In genomic region chr1:35192056-35192852, GRCh38 we compare ENCODE assay signal across 8 cellular contexts. TPM values are rescaled to one million over a fixed set of nuclear protein-coding genes. Genes with fewer than 3 reads are reported as not detected.
DNase-seq lines count a peak whose midpoint lies in the region; ATAC-seq and TF ChIP-seq lines count a peak whose summit lies in the region.

No MANE protein-coding gene starts in this region.

- H2BK120ac ChIP-seq in mesendoderm (ENCODE audit: low read depth, low read length): peak overlapping the region; percentile 93

- peak overlapping the region; percentile 99 for H3K56ac ChIP-seq in mesendoderm (ENCODE audit: low read length)

- TF ChIP-seq CTCF in AG09319 (IDR thresholded peaks at IDR 0.05; ENCODE audit: low read depth, low read length): no peak; the same call in 1 of the 2 replicates

- H3K9me3 ChIP-seq in effector memory CD4-positive, alpha-beta T cell (ENCODE audit: control insufficient read depth, low read length): no peaks in the 10 kb centered on the region

- H3K27ac ChIP-seq in effector memory CD4-positive, alpha-beta T cell (ENCODE audit: insufficient read depth, low read length, poor library complexity, severe bottlenecking): peak overlapping the region; percentile 97
- peak overlapping the region; percentile 88 for H3K27ac ChIP-seq in mesendoderm (ENCODE audit: low read depth, low read length)

- H3K18ac ChIP-seq in mesendoderm (ENCODE audit: low read length): peak overlapping the region; percentile 94

- no peaks in the 10 kb centered on the region for H3K27me3 ChIP-seq in effector memory CD4-positive, alpha-beta T cell (replicated peaks; ENCODE audit: control insufficient read depth, insufficient read depth, low read length, poor library complexity, severe bottlenecking)
- no peaks in the 10 kb centered on the region for H3K27me3 ChIP-seq in mesendoderm (ENCODE audit: insufficient read depth, low read length, poor library complexity)

- no peak overlapping the region for H2BK5ac ChIP-seq in mesendoderm (ENCODE audit: low read length)

- peak; percentile 33 for ATAC-seq in HG03571 (IDR thresholded peaks at IDR 0.05; ENCODE audit: unreplicated experiment)

- peak; percentile 48 for DNase-seq in AG09319 (ENCODE audit: extremely low read depth, low read depth)
- peak; percentile 78 for DNase-seq in GM19238 (ENCODE audit: insufficient read length, low spot score)
- DNase-seq in NK-92 treated with Interleukin-12 subunit alpha and Interleukin-12 subunit beta, amount 100 ng/mL, for 24 hours (lab: John Stamatoyannopoulos, UW): peak; percentile 80
- peak; percentile 78 to 82 for DNase-seq in activated CD8-positive, alpha-beta memory T cell treated with anti-CD3 and anti-CD28 coated beads for 4 hours (ENCODE audit: low read depth in 2 of 2)
- peak; percentile 78 to 85 (median 83) for DNase-seq in effector memory CD4-positive, alpha-beta T cell
- DNase-seq in mesendoderm: peak; percentile 88
- peak; percentile 78 for DNase-seq in stimulated activated CD8-positive, alpha-beta memory T cell treated with anti-CD3 and anti-CD28 coated beads, Interleukin-12 subunit alpha, Interleukin-12 subunit beta, amount 100 ng/mL, for 24 hours (ENCODE audit: extremely low read depth)

- peak overlapping the region; percentile 94 for H3K4me3 ChIP-seq in effector memory CD4-positive, alpha-beta T cell (ENCODE audit: insufficient read depth, low read depth, low read length, poor library complexity, severe bottlenecking)
- peak overlapping the region; percentile 100 for H3K4me3 ChIP-seq in mesendoderm (ENCODE audit: low read length)

- no CpG with 5 or more reads among the region's 94 CpGs for WGBS in mesendoderm (ENCODE audit: extremely low coverage, insufficient coverage, low lambda C conversion rate)

- no peaks in the 10 kb centered on the region for H3K79me1 ChIP-seq in mesendoderm (ENCODE audit: low read length)

- H3K9ac ChIP-seq in mesendoderm (ENCODE audit: low read length): peak overlapping the region; percentile 99

- peaks cover 44% of the 10 kb centered on the region for H3K36me3 ChIP-seq in effector memory CD4-positive, alpha-beta T cell (ENCODE audit: control insufficient read depth, insufficient read depth, low read length)
- H3K36me3 ChIP-seq in mesendoderm (ENCODE audit: control insufficient read depth, insufficient read depth, low read length): peaks cover 18% of the 10 kb centered on the region

- no peak overlapping the region for H4K5ac ChIP-seq in mesendoderm (ENCODE audit: low read length)

- H3K79me2 ChIP-seq in mesendoderm (ENCODE audit: control insufficient read depth, insufficient read depth, low read length): peaks cover 56% of the 10 kb centered on the region

- peak overlapping the region; percentile 100 for H4K8ac ChIP-seq in mesendoderm (ENCODE audit: low read depth, low read length)

- H3K4me2 ChIP-seq in mesendoderm (ENCODE audit: low read length): no peak overlapping the region

- peaks cover 24% of the 10 kb centered on the region for H3K4me1 ChIP-seq in effector memory CD4-positive, alpha-beta T cell (ENCODE audit: control insufficient read depth, insufficient read depth, low read length, poor library complexity, severe bottlenecking)
- H3K4me1 ChIP-seq in mesendoderm (ENCODE audit: control insufficient read depth, low read depth, low read length): no peaks in the 10 kb centered on the region

- no peak overlapping the region for H2BK15ac ChIP-seq in mesendoderm (replicated peaks; ENCODE audit: low read depth)

- peak overlapping the region; percentile 100 for H3K23ac ChIP-seq in mesendoderm (ENCODE audit: low read length)

- no peak overlapping the region for H2AK5ac ChIP-seq in mesendoderm (ENCODE audit: low read length)

- H3K4ac ChIP-seq in mesendoderm (ENCODE audit: low read depth, low read length): peak overlapping the region; percentile 98

RNA-seq across cellular contexts. Expression of gene SFPQ, which starts 0.7 kb away (rescaled TPM):
- polyA plus RNA-seq in mesendoderm (2013, experiment 1 of 2): 424 TPM
- polyA plus RNA-seq in mesendoderm (2013, experiment 2 of 2): 420 TPM

Comparison
In these comparisons a context has a peak if more than half of its experiments do, and no peak if none do; other contexts are left out.
1. Peak in every context shown above with its lines: DNase-seq, ATAC-seq, H3K4me3 ChIP-seq and H3K27ac ChIP-seq.